ENCODE assay signal across 13 cellular contexts in the genomic region with DNA sequence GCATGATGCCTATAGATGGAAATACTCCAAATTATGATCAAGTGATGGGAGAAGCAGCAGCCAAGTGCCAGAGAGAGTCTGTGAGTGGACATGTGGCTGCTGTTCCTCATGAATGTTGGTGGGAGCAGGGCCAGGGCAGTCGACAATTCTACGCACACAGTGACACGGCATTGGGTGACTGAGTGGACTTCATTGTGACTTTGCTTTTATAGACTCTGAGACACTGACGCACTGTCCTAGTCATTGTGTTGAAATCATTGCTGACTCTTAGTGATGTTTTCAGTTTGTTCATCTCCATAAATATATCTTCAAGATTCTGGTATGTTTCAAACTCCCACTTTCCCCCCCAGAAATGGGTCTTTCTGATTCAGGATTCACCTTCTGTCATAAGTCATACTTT.
"Had no signal": no experiment of that assay in that cellular context is flagged by ENCODE, and none has a peak within 500 bp of the region (broad histone marks: within the 10 kb centered on the region; RNA-seq: fewer than 3 reads in every experiment).

No MANE protein-coding gene starts in this region.

- H3K27me3 ChIP-seq: colonic mucosa, left lung, vagina had no signal

- FAIRE-seq: kidney, TTC549 had no signal

- H3K4me3 ChIP-seq: colonic mucosa, left lung, vagina had no signal

- H3K27ac ChIP-seq: colonic mucosa, left lung, vagina had no signal

- DNase-seq: activated B cell treated with CpG ODN at 0.5 μM for 24 hours; activated CD4-positive, alpha-beta memory T cell treated with anti-CD3 and anti-CD28 coated beads for 36 hours; activated CD4-positive, alpha-beta T cell treated with anti-CD3 and anti-CD28 coated beads for 4 hours; activated CD8-positive, alpha-beta memory T cell treated with anti-CD3 and anti-CD28 coated beads, Interleukin-2, amount 10 ng/mL, durations not matched to agents 7 days and 5 days; activated naive CD4-positive, alpha-beta T cell; activated naive CD8-positive, alpha-beta T cell treated with anti-CD3 and anti-CD28 coated beads, Interleukin-2, amount 10 ng/mL, durations not matched to agents 7 days and 5 days; kidney; left lung; occipital lobe; stimulated activated CD4-positive, alpha-beta T cell treated with anti-CD3 and anti-CD28 coated beads, Interleukin-2, amount 100 ng/mL, for 24 hours had no signal

- H3K36me3 ChIP-seq: colonic mucosa, left lung, vagina had no signal

- H3K9me3 ChIP-seq: colonic mucosa, left lung, vagina had no signal

- H3K4me1 ChIP-seq: colonic mucosa, left lung had no signal
